In the genomic region with DNA sequence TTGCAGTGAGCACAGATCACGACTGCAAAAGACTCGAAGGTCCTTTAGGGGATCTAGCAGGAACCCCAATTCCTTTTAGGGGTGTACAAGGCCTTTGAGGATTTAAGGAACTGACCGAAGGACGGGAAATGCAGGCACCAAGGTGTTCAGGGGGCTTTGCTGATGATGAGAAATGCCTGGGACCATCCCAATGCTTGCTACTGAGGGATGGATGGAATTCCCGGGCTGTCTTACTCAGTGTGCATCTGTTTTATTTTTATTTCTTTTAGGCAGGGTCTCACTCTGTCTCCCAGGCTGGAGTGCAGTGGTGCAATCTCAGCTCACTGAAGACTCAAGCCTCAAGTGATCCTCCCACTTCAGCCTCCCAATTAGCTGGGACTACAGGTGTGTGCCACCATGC, we compare ENCODE assay signal across 1 cellular context.
A peak's percentile ranks its signal among the peaks of the same experiment; 100 is the strongest.
TF ChIP-seq lines count a peak whose summit lies in the region.

No MANE protein-coding gene starts in this region.

TF ChIP-seq in K562, 482 proteins besides CTCF, POLR2A, EP300 and RAD21:
- TF ChIP-seq, protein P1, sequence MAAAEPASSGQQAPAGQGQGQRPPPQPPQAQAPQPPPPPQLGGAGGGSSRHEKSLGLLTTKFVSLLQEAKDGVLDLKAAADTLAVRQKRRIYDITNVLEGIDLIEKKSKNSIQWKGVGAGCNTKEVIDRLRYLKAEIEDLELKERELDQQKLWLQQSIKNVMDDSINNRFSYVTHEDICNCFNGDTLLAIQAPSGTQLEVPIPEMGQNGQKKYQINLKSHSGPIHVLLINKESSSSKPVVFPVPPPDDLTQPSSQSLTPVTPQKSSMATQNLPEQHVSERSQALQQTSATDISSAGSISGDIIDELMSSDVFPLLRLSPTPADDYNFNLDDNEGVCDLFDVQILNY (CRISPR knock-in tag; IDR thresholded peaks at IDR 0.05): no peak
- TF ChIP-seq NFRKB (IDR thresholded peaks at IDR 0.05; ENCODE audit: low read depth) (peak; percentile 41; the same call in 1 of the 2 replicates), ZC3H11A (IDR thresholded peaks at IDR 0.05; ENCODE audit: low read depth, low read length) (no peak), TRIM28 (IDR thresholded peaks at IDR 0.05) (peak; percentile 22; the same call in 1 of the 2 replicates), LEF1 (IDR thresholded peaks at IDR 0.05) (0 out of 2 replicates have a peak, but pooled peaks have one; percentile 10)
